23 cellular contexts compared by ENCODE assay signal in the genomic region with DNA sequence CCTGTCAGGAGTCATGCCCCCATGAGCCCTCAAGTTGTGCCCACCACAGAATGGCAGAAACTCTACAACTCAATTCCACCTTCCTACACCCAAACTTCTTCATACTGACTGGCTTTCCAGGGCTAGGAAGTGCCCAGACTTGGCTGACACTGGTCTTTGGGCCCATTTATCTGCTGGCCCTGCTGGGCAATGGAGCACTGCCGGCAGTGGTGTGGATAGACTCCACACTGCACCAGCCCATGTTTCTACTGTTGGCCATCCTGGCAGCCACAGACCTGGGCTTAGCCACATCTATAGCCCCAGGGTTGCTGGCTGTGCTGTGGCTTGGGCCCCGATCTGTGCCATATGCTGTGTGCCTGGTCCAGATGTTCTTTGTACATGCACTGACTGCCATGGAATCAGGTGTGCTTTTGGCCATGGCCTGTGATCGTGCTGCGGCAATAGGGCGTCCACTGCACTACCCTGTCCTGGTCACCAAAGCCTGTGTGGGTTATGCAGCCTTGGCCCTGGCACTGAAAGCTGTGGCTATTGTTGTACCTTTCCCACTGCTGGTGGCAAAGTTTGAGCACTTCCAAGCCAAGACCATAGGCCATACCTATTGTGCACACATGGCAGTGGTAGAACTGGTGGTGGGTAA. TPM values are rescaled to one million over a fixed set of nuclear protein-coding genes. Genes with fewer than 3 reads are reported as not detected.
DNase-seq lines count a peak whose midpoint lies in the region; ATAC-seq and TF ChIP-seq lines count a peak whose summit lies in the region.
"Had no signal": no experiment of that assay in that cellular context is flagged by ENCODE, and none has a peak within 500 bp of the region (broad histone marks: within the 10 kb centered on the region; RNA-seq: fewer than 3 reads in every experiment).

A gene with protein sequence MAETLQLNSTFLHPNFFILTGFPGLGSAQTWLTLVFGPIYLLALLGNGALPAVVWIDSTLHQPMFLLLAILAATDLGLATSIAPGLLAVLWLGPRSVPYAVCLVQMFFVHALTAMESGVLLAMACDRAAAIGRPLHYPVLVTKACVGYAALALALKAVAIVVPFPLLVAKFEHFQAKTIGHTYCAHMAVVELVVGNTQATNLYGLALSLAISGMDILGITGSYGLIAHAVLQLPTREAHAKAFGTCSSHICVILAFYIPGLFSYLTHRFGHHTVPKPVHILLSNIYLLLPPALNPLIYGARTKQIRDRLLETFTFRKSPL (plus strand): TSS at position 51 of the 637 bp plus-strand sequence. CDS start 0 bp downstream, at position 51.

- 96 to 98% (median 97%) methylated on average over 2 to 5 of the region's 5 CpGs for WGBS in heart left ventricle, 4 donors

- H3K4me1 ChIP-seq in heart left ventricle (peaks cover 0 to 30% (median 0%) of the 10 kb centered on the region in 12 donors), BE2C (no peaks in the 10 kb centered on the region)

- H3K4me3 Mint-ChIP-seq in dendritic cell treated with granulocyte-macrophage colony-stimulating factor and Interleukin-4, amounts not matched to agents 40 ng/mL and 50 ng/mL, for 4 days: no peak within 1 kb of the TSS
- H3K4me3 Mint-ChIP-seq in neural crest cell: no peak within 1 kb of the TSS
- H3K4me3 Mint-ChIP-seq: CD4-positive, CD25-positive, alpha-beta regulatory T cell had no signal

- peaks cover 52% of the 10 kb centered on the region for H3K4me1 Mint-ChIP-seq in dendritic cell treated with granulocyte-macrophage colony-stimulating factor and Interleukin-4, amounts not matched to agents 40 ng/mL and 50 ng/mL, for 4 days (ENCODE audit: low read depth)
- peaks cover 7% of the 10 kb centered on the region for H3K4me1 Mint-ChIP-seq in neural crest cell

- H3K27me3 ChIP-seq in heart left ventricle (no peaks in the 10 kb centered on the region), BE2C (no peaks in the 10 kb centered on the region), dorsolateral prefrontal cortex (no peaks in the 10 kb centered on the region)

- peaks cover 16% of the 10 kb centered on the region for H3K36me3 Mint-ChIP-seq in dendritic cell treated with granulocyte-macrophage colony-stimulating factor and Interleukin-4, amounts not matched to agents 40 ng/mL and 50 ng/mL, for 4 days (ENCODE audit: low read depth)
- H3K36me3 Mint-ChIP-seq in neural crest cell (ENCODE audit: low read depth): peaks cover 3% of the 10 kb centered on the region

- no peak within 1 kb of the TSS for H3K27ac ChIP-seq in heart left ventricle
- H3K27ac ChIP-seq in dorsolateral prefrontal cortex: no peak within 1 kb of the TSS

- H3K9me3 Mint-ChIP-seq in dendritic cell treated with granulocyte-macrophage colony-stimulating factor and Interleukin-4, amounts not matched to agents 40 ng/mL and 50 ng/mL, for 4 days: peaks cover 7% of the 10 kb centered on the region
- H3K9me3 Mint-ChIP-seq in neural crest cell: no peaks in the 10 kb centered on the region
- H3K9me3 Mint-ChIP-seq: CD4-positive, CD25-positive, alpha-beta regulatory T cell had no signal

- peak; percentile 11 for ATAC-seq in Right ventricle myocardium inferior
- no peak for ATAC-seq in heart left ventricle
- ATAC-seq: GM12878, HepG2, K562, SK-N-SH treated with all-trans-retinoic acid at 6 μM for 48 hours had no signal

- TF ChIP-seq POLR2A in heart left ventricle (IDR thresholded peaks at IDR 0.05): no peak

- H3K36me3 ChIP-seq in heart left ventricle: peaks cover 0 to 9% (median 0%) of the 10 kb centered on the region in 9 donors
- no peaks in the 10 kb centered on the region for H3K36me3 ChIP-seq in BE2C

- intact Hi-C loops in Right ventricle myocardium inferior (cut with DNase I) (no loop called here), heart left ventricle (cut with DNase I) (no loop called here), dorsolateral prefrontal cortex (cut with DNase I) (no loop called here)
- intact Hi-C loops in dendritic cell treated with granulocyte-macrophage colony-stimulating factor and Interleukin-4, amounts not matched to agents 40 ng/mL and 50 ng/mL, for 4 days (cut with micrococcal nuclease): no loop called here

- DNase-seq in Right ventricle myocardium inferior (ENCODE audit: missing footprints) (no peak), heart left ventricle (no peak), neural crest cell (ENCODE audit: low read depth, low spot score) (no peak), BE2C (no peak), dorsolateral prefrontal cortex (no peak), NCI-H1930 (lab: John Stamatoyannopoulos, UW) (no peak)
- DNase-seq: CD4-positive, CD25-positive, alpha-beta regulatory T cell; COR-L47; DND-41; MM.1S; NCI-H1092; NCI-H1436; NCI-H187 treated with DMSO at 0.1 percent for 48 hours; NCI-H2227 treated with DMSO at 0.1 percent for 48 hours; NCI-H510A; NCI-H748 treated with DMSO at 0.1 percent for 48 hours; NK-92 treated with Interleukin-12 subunit alpha and Interleukin-12 subunit beta, amount 100 ng/mL, for 24 hours had no signal

- H3K4me3 ChIP-seq in heart left ventricle: no peak within 1 kb of the TSS
- no peak within 1 kb of the TSS for H3K4me3 ChIP-seq in BE2C (ENCODE audit: low read depth, low read length)
- H3K4me3 ChIP-seq in dorsolateral prefrontal cortex: no peak within 1 kb of the TSS
- H3K4me3 ChIP-seq: GM12878, K562 had no signal

- peak within 1 kb of the TSS; percentile 72 for H3K27ac Mint-ChIP-seq in dendritic cell treated with granulocyte-macrophage colony-stimulating factor and Interleukin-4, amounts not matched to agents 40 ng/mL and 50 ng/mL, for 4 days
- H3K27ac Mint-ChIP-seq in neural crest cell (ENCODE audit: unreplicated experiment): peak within 1 kb of the TSS; percentile 21
- H3K27ac Mint-ChIP-seq: CD4-positive, CD25-positive, alpha-beta regulatory T cell had no signal

- TF ChIP-seq CTCF in heart left ventricle (IDR thresholded peaks at IDR 0.05) (no peak), neural crest cell (conservative IDR thresholded peaks at IDR 0.05) (no peak), BE2C (IDR thresholded peaks at IDR 0.05; ENCODE audit: low read depth, low read length) (no peak), dorsolateral prefrontal cortex (IDR thresholded peaks at IDR 0.05 in 54 of 56, conservative IDR thresholded peaks at IDR 0.05 in 2 of 56; ENCODE audit: low read depth in 1 of 56, partially characterized antibody in 56 of 56) (no peak)

- H3K9me3 ChIP-seq in heart left ventricle (no peaks in the 10 kb centered on the region), BE2C (no peaks in the 10 kb centered on the region)

- no peaks in the 10 kb centered on the region for H3K27me3 Mint-ChIP-seq in dendritic cell treated with granulocyte-macrophage colony-stimulating factor and Interleukin-4, amounts not matched to agents 40 ng/mL and 50 ng/mL, for 4 days
- H3K27me3 Mint-ChIP-seq in neural crest cell (ENCODE audit: low read depth): no peaks in the 10 kb centered on the region
- H3K27me3 Mint-ChIP-seq: CD4-positive, CD25-positive, alpha-beta regulatory T cell had no signal

RNA-seq across cellular contexts. Expression of the gene that starts here (rescaled TPM):
- not detected for total RNA-seq in Right ventricle myocardium inferior
- total RNA-seq in heart left ventricle: not detected
- not detected for polyA plus RNA-seq in heart left ventricle
- total RNA-seq in neural crest cell: not detected in 2 replicates
- not detected for polyA plus RNA-seq in BE2C (2012; ENCODE audit: insufficient read depth, insufficient read length, low read depth)
- total RNA-seq in dorsolateral prefrontal cortex: not detected
- total RNA-seq: CD4-positive, CD25-positive, alpha-beta regulatory T cell; GM12878; H4; HepG2; K562 had no signal
- polyA plus RNA-seq: CD4-positive, CD25-positive, alpha-beta regulatory T cell; GM12878; HepG2; K562 had no signal

Comparison
In these comparisons a context has a peak if more than half of its experiments do, and no peak if none do; other contexts are left out.
1. Peak in ATAC-seq in Right ventricle myocardium inferior; RNA of the gene not detected or under 1 TPM.